Comparison of ENCODE assay signal across 23 cellular contexts in the genomic region with DNA sequence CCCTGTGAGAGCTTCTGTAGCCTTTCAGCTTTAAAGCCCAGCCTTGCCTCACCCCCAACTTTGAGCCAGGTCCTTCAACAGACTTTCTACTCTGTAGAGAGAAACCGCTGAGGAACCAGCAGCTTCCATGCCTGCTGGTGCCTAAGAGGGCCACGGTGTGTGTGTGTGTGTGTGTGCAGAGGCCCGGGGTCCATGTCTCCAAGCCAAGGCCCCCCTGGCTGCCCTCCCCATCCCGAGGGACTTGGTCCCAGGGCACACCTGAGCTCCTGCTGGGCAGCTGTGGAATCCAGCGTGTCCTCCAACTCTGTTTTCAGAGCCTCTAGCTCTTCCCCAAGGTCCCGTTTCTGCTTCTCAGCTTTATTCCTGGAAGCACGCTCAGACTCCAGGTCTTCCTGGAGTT. TPM values are rescaled to one million over a fixed set of nuclear protein-coding genes. Genes with fewer than 3 reads are reported as not detected.
A peak's percentile ranks its signal among the peaks of the same experiment; 100 is the strongest.
DNase-seq lines count a peak whose midpoint lies in the region; ATAC-seq and TF ChIP-seq lines count a peak whose summit lies in the region.
"Had no signal": no experiment of that assay in that cellular context is flagged by ENCODE, and none has a peak within 500 bp of the region (broad histone marks: within the 10 kb centered on the region; RNA-seq: fewer than 3 reads in every experiment).

No MANE protein-coding gene starts in this region.

- no peak for TF ChIP-seq POLR2A in esophagus muscularis mucosa (IDR thresholded peaks at IDR 0.05; ENCODE audit: low read depth)
- TF ChIP-seq POLR2A in sigmoid colon (IDR thresholded peaks at IDR 0.05), result no peak

- H3K27ac ChIP-seq in esophagus muscularis mucosa (replicated peaks in 1 of 4), result peak overlapping the region; percentile 14 to 84 (median 16)
- H3K27ac ChIP-seq in sigmoid colon, result peak overlapping the region; percentile 46 to 100 (median 76)
- H3K27ac ChIP-seq in upper lobe of right lung, result no peak overlapping the region
- H3K27ac ChIP-seq: A549, adrenal gland, stomach, transverse colon had no signal

- H3K36me3 ChIP-seq in esophagus muscularis mucosa (peaks cover 87 to 98% (median 95%) of the 10 kb centered on the region in 4 donors), sigmoid colon (peaks cover 84 to 89% (median 87%) of the 10 kb centered on the region in 4 donors), upper lobe of right lung (peaks cover 88% of the 10 kb centered on the region)

- H3K27ac Mint-ChIP-seq in activated naive CD4-positive, alpha-beta T cell treated with anti-CD3 and anti-CD28 coated beads, Interleukin-2, amount 10 ng/mL, durations not matched to agents 7 days and 5 days, result peak overlapping the region; percentile 62
- H3K27ac Mint-ChIP-seq in T-helper 17 cell, result peak overlapping the region; percentile 53
- H3K27ac Mint-ChIP-seq: B cell, brain, GM23338 had no signal

- TF ChIP-seq CTCF in esophagus muscularis mucosa (IDR thresholded peaks at IDR 0.05), result no peak
- no peak for TF ChIP-seq CTCF in sigmoid colon (IDR thresholded peaks at IDR 0.05)
- TF ChIP-seq CTCF in upper lobe of right lung (IDR thresholded peaks at IDR 0.05), result no peak

- peaks cover 38% of the 10 kb centered on the region for H3K4me1 Mint-ChIP-seq in activated naive CD4-positive, alpha-beta T cell treated with anti-CD3 and anti-CD28 coated beads, Interleukin-2, amount 10 ng/mL, durations not matched to agents 7 days and 5 days
- peaks cover 31% of the 10 kb centered on the region for H3K4me1 Mint-ChIP-seq in T-helper 17 cell
- H3K4me1 Mint-ChIP-seq: B cell, brain, GM23338 had no signal

- peaks cover 0 to 4% (median 2%) of the 10 kb centered on the region in 4 donors for H3K4me1 ChIP-seq in esophagus muscularis mucosa
- H3K4me1 ChIP-seq in sigmoid colon, result peaks cover 0 to 17% (median 3%) of the 10 kb centered on the region in 4 donors
- no peaks in the 10 kb centered on the region for H3K4me1 ChIP-seq in upper lobe of right lung
- H3K4me1 ChIP-seq: A549, adrenal gland, stomach, transverse colon had no signal

- H3K27me3 Mint-ChIP-seq in activated naive CD4-positive, alpha-beta T cell treated with anti-CD3 and anti-CD28 coated beads, Interleukin-2, amount 10 ng/mL, durations not matched to agents 7 days and 5 days, result no peaks in the 10 kb centered on the region
- H3K27me3 Mint-ChIP-seq in T-helper 17 cell, result no peaks in the 10 kb centered on the region
- H3K27me3 Mint-ChIP-seq: B cell, brain had no signal

- WGBS in esophagus muscularis mucosa, result 82% methylated on average over 7 of the region's 7 CpGs
- WGBS in sigmoid colon, 2 donors, result 90 to 97% methylated on average over 7 of the region's 7 CpGs

- ATAC-seq in T-helper 17 cell, result no peak
- ATAC-seq in upper lobe of right lung, result no peak
- ATAC-seq: A549, GM23338 had no signal

- intact Hi-C loops in esophagus muscularis mucosa (cut with DNase I), result no loop called here
- intact Hi-C loops in sigmoid colon (cut with DNase I), result no loop called here
- intact Hi-C loops in upper lobe of right lung (cut with DNase I), result no loop called here

- peaks cover 72% of the 10 kb centered on the region for H3K36me3 Mint-ChIP-seq in activated naive CD4-positive, alpha-beta T cell treated with anti-CD3 and anti-CD28 coated beads, Interleukin-2, amount 10 ng/mL, durations not matched to agents 7 days and 5 days
- H3K36me3 Mint-ChIP-seq in T-helper 17 cell (ENCODE audit: low read depth), result peaks cover 5% of the 10 kb centered on the region

- DNase-seq in activated naive CD4-positive, alpha-beta T cell treated with anti-CD3 and anti-CD28 coated beads, Interleukin-2, amount 10 ng/mL, durations not matched to agents 7 days and 5 days, result no peak
- no peak for DNase-seq in activated naive CD4-positive, alpha-beta T cell treated with anti-CD3 and anti-CD28 coated beads, Interleukin-2, amount 50 U/mL, for 16 hours
- DNase-seq in T-helper 17 cell, result no peak
- DNase-seq in esophagus muscularis mucosa (ENCODE audit: extremely low spot score), result no peak
- no peak for DNase-seq in sigmoid colon
- DNase-seq in KG1 (lab: John Stamatoyannopoulos, UW), result no peak
- no peak for DNase-seq in HPDE6-E6E7 (ENCODE audit: extremely low spot score)
- no peak for DNase-seq in upper lobe of right lung
- DNase-seq: activated CD4-positive, alpha-beta T cell treated with anti-CD3 and anti-CD28 coated beads for 48 hours; adrenal gland; DMS153; effector CD4-positive, alpha-beta T cell; erythroblast; mesendoderm; NCI-H1048; NCI-H1694; OCI-M1; stomach; transverse colon had no signal

- no peak overlapping the region for H3K4me3 ChIP-seq in esophagus muscularis mucosa
- H3K4me3 ChIP-seq in sigmoid colon, result no peak overlapping the region
- H3K4me3 ChIP-seq in upper lobe of right lung, result no peak overlapping the region
- H3K4me3 ChIP-seq: A549, adrenal gland, GM23338, stomach, transverse colon had no signal

- no peaks in the 10 kb centered on the region for H3K9me3 ChIP-seq in T-helper 17 cell (ENCODE audit: control insufficient read depth, low read length, poor library complexity, severe bottlenecking)
- H3K9me3 ChIP-seq in esophagus muscularis mucosa, result no peaks in the 10 kb centered on the region
- H3K9me3 ChIP-seq in sigmoid colon, result no peaks in the 10 kb centered on the region
- no peaks in the 10 kb centered on the region for H3K9me3 ChIP-seq in upper lobe of right lung
- H3K9me3 ChIP-seq: A549, adrenal gland, stomach, transverse colon had no signal

- no peaks in the 10 kb centered on the region for H3K9me3 Mint-ChIP-seq in activated naive CD4-positive, alpha-beta T cell treated with anti-CD3 and anti-CD28 coated beads, Interleukin-2, amount 10 ng/mL, durations not matched to agents 7 days and 5 days

- CTCF ChIA-PET in activated naive CD4-positive, alpha-beta T cell treated with anti-CD3 and anti-CD28 coated beads, Interleukin-2, amount 10 ng/mL, durations not matched to agents 7 days and 5 days (lab: Charles Lee), result interaction anchor here (1.4 to 2.4 kb wide), 2 partner anchors 10 to 175 kb away, joined by 5 to 14 read pairs; no protein-coding TSS in a partner anchor

- no peaks in the 10 kb centered on the region for H3K27me3 ChIP-seq in esophagus muscularis mucosa
- H3K27me3 ChIP-seq in sigmoid colon, result no peaks in the 10 kb centered on the region
- no peaks in the 10 kb centered on the region for H3K27me3 ChIP-seq in upper lobe of right lung
- H3K27me3 ChIP-seq: adrenal gland, stomach, transverse colon had no signal

- no peak for TF ChIP-seq EP300 in esophagus muscularis mucosa (IDR thresholded peaks at IDR 0.05)
- TF ChIP-seq EP300 in sigmoid colon (IDR thresholded peaks at IDR 0.05), result no peak

- no peak overlapping the region for H3K4me3 Mint-ChIP-seq in activated naive CD4-positive, alpha-beta T cell treated with anti-CD3 and anti-CD28 coated beads, Interleukin-2, amount 10 ng/mL, durations not matched to agents 7 days and 5 days
- H3K4me3 Mint-ChIP-seq in T-helper 17 cell, result peak overlapping the region; percentile 15
- H3K4me3 Mint-ChIP-seq: B cell, brain, GM23338 had no signal

RNA-seq across cellular contexts. Expression of a gene that starts 42.3 kb away (rescaled TPM):
- total RNA-seq in T-helper 17 cell (10 to 100 TPM; 12.5 to 15.0 TPM), esophagus muscularis mucosa (10 to 100 TPM; 19.0 to 48.8 (median 28.0) TPM), sigmoid colon (10 to 100 TPM; 15.0 to 36.0 (median 20.3) TPM), upper lobe of right lung (92.8 TPM)
- 10 to 100 TPM in 2 of 3 donors, 1 to 10 TPM in 1; 6.6 to 64.0 (median 11.3) TPM for polyA plus RNA-seq in sigmoid colon
- total RNA-seq: GM23338 had no signal

RNA-seq across cellular contexts. Expression of a gene that starts 55.9 kb away (rescaled TPM):
- 10 to 100 TPM; 36.9 to 42.9 TPM for total RNA-seq in T-helper 17 cell
- total RNA-seq in esophagus muscularis mucosa, result 10 to 100 TPM; 22.0 to 41.9 (median 34.4) TPM
- 10 to 100 TPM; 26.8 to 59.5 (median 29.4) TPM for total RNA-seq in sigmoid colon
- polyA plus RNA-seq in sigmoid colon, result 10 to 100 TPM; 18.6 to 45.1 (median 24.3) TPM
- 51.6 TPM for total RNA-seq in upper lobe of right lung
